1 cellular context compared by ENCODE assay signal in the genomic region with DNA sequence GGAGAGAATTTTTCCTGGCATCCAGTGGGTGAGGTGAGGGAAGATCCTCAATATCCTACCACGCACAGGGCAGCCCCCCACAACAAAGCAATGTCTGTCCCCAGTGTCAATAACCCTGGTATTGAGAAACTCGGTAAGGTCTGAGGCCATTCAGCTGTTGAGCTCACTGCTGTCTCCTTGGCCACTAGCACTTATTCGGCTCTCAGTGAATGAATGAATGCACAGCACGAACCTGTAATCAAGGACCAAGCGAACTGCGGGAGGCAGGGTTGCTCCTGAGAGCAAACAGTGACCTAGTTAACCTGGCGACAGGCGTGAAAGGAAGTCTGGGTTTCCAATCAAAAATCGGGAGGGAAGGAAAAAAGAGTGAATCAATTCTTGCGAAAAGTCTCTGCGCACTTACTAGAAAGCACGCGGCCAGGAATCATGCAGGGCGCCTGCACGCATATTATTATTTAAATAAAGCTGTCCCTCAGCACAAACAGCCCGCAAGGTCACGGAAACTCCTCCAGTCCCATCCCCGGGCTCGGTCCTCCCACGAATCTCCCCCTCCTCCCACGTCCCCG.
TF ChIP-seq lines count a peak whose summit lies in the region.

No MANE protein-coding gene starts in this region.

TF ChIP-seq in HepG2, 621 proteins besides CTCF, POLR2A, EP300 and RAD21 (continued from another document and continues in another):
- TF ChIP-seq, protein P1, sequence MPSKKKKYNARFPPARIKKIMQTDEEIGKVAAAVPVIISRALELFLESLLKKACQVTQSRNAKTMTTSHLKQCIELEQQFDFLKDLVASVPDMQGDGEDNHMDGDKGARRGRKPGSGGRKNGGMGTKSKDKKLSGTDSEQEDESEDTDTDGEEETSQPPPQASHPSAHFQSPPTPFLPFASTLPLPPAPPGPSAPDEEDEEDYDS (CRISPR knock-in tag; IDR thresholded peaks at IDR 0.05) = no peak
- TF ChIP-seq, protein P2, sequence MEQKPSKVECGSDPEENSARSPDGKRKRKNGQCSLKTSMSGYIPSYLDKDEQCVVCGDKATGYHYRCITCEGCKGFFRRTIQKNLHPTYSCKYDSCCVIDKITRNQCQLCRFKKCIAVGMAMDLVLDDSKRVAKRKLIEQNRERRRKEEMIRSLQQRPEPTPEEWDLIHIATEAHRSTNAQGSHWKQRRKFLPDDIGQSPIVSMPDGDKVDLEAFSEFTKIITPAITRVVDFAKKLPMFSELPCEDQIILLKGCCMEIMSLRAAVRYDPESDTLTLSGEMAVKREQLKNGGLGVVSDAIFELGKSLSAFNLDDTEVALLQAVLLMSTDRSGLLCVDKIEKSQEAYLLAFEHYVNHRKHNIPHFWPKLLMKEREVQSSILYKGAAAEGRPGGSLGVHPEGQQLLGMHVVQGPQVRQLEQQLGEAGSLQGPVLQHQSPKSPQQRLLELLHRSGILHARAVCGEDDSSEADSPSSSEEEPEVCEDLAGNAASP (CRISPR knock-in tag; IDR thresholded peaks at IDR 0.05; ENCODE audit: borderline replicate concordance) = 0 out of 2 replicates have a peak, but pooled peaks have one; percentile 9
- TF ChIP-seq, protein P3, sequence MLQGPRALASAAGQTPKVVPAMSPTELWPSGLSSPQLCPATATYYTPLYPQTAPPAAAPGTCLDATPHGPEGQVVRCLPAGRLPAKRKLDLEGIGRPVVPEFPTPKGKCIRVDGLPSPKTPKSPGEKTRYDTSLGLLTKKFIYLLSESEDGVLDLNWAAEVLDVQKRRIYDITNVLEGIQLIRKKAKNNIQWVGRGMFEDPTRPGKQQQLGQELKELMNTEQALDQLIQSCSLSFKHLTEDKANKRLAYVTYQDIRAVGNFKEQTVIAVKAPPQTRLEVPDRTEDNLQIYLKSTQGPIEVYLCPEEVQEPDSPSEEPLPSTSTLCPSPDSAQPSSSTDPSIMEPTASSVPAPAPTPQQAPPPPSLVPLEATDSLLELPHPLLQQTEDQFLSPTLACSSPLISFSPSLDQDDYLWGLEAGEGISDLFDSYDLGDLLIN (CRISPR knock-in tag; IDR thresholded peaks at IDR 0.05; ENCODE audit: borderline replicate concordance) = no peak
- TF ChIP-seq ZBTB7B (CRISPR knock-in tag; IDR thresholded peaks at IDR 0.05) (peak; percentile 51; the same call in 1 of the 2 replicates), NR1H2 (CRISPR knock-in tag; IDR thresholded peaks at IDR 0.05; ENCODE audit: borderline replicate concordance, low read depth) (no peak), BHLHE40 (IDR thresholded peaks at IDR 0.05; ENCODE audit: low read length) (no peak), DPF2 (CRISPR knock-in tag; IDR thresholded peaks at IDR 0.05; ENCODE audit: borderline replicate concordance, low read depth) (0 out of 2 replicates have a peak, but pooled peaks have one; percentile 24), ZNF788 (CRISPR knock-in tag; IDR thresholded peaks at IDR 0.05; ENCODE audit: borderline replicate concordance) (no peak; the same call in 1 of the 2 replicates), ZNF766 (CRISPR knock-in tag; IDR thresholded peaks at IDR 0.05; ENCODE audit: borderline replicate concordance) (no peak; the same call in 1 of the 2 replicates), MYNN (CRISPR knock-in tag; IDR thresholded peaks at IDR 0.05; ENCODE audit: low read depth) (no peak), NFIB (CRISPR knock-in tag; IDR thresholded peaks at IDR 0.05; ENCODE audit: borderline replicate concordance) (no peak), ETV6 (CRISPR knock-in tag; conservative IDR thresholded peaks at IDR 0.05) (0 out of 2 replicates have a peak, but pooled peaks have one; percentile 60), POLR2G (IDR thresholded peaks at IDR 0.05; ENCODE audit: low read depth, low read length) (peak; percentile 67; the same call in 1 of the 2 replicates), MAFK (conservative IDR thresholded peaks at IDR 0.05 in 1 of 2, IDR thresholded peaks at IDR 0.05 in 1 of 2; ENCODE audit: low read length in 2 of 2) (no peak), MEF2D (CRISPR knock-in tag; IDR thresholded peaks at IDR 0.05) (no peak), TSC22D2 (CRISPR knock-in tag; IDR thresholded peaks at IDR 0.05; ENCODE audit: borderline replicate concordance) (no peak), AGO2 (optimal IDR thresholded peaks at IDR 0.05; ENCODE audit: low read depth, low read length) (no peak), KLF13 (CRISPR knock-in tag; IDR thresholded peaks at IDR 0.05) (no peak), GTF3A (CRISPR knock-in tag; conservative IDR thresholded peaks at IDR 0.05) (no peak; the same call in 1 of the 2 replicates), KMT2A (CRISPR knock-in tag; IDR thresholded peaks at IDR 0.05) (peak; percentile 26; the same call in 1 of the 2 replicates), ZNF10 (CRISPR knock-in tag; IDR thresholded peaks at IDR 0.05; ENCODE audit: borderline replicate concordance, low read depth) (no peak), CEBPG (CRISPR knock-in tag; IDR thresholded peaks at IDR 0.05) (peak; percentile 64), ZNF530 (CRISPR knock-in tag; IDR thresholded peaks at IDR 0.05; ENCODE audit: low read depth) (no peak), ARNTL (CRISPR knock-in tag; IDR thresholded peaks at IDR 0.05) (no peak), ZNF335 (CRISPR knock-in tag; IDR thresholded peaks at IDR 0.05) (0 out of 2 replicates have a peak, but pooled peaks have one; percentile 0), ZSCAN22 (CRISPR knock-in tag; IDR thresholded peaks at IDR 0.05) (no peak), PRMT3 (CRISPR knock-in tag; IDR thresholded peaks at IDR 0.05; ENCODE audit: borderline replicate concordance, low read depth) (no peak), HNRNPUL1 (IDR thresholded peaks at IDR 0.05; ENCODE audit: low read depth, low read length) (no peak), MAFG (CRISPR knock-in tag; IDR thresholded peaks at IDR 0.05) (no peak), SIN3A (IDR thresholded peaks at IDR 0.05; ENCODE audit: borderline replicate concordance, low read depth, low read length) (peak; percentile 80; the same call in 1 of the 2 replicates), ZNF605 (CRISPR knock-in tag; IDR thresholded peaks at IDR 0.05) (no peak; the same call in 1 of the 2 replicates), FOXC1 (CRISPR knock-in tag; IDR thresholded peaks at IDR 0.05; ENCODE audit: borderline replicate concordance) (no peak), SNAPC2 (CRISPR knock-in tag; IDR thresholded peaks at IDR 0.05) (no peak; the same call in 1 of the 2 replicates), HMG20B (CRISPR knock-in tag; conservative IDR thresholded peaks at IDR 0.05) (no peak), ZSCAN21 (CRISPR knock-in tag; IDR thresholded peaks at IDR 0.05; ENCODE audit: borderline replicate concordance) (0 out of 2 replicates have a peak, but pooled peaks have one; percentile 17), ZNF790 (CRISPR knock-in tag; IDR thresholded peaks at IDR 0.05; ENCODE audit: borderline replicate concordance) (no peak)
- TF ChIP-seq, protein P4, sequence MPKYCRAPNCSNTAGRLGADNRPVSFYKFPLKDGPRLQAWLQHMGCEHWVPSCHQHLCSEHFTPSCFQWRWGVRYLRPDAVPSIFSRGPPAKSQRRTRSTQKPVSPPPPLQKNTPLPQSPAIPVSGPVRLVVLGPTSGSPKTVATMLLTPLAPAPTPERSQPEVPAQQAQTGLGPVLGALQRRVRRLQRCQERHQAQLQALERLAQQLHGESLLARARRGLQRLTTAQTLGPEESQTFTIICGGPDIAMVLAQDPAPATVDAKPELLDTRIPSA (CRISPR knock-in tag; IDR thresholded peaks at IDR 0.05; ENCODE audit: borderline replicate concordance) = no peak
- TF ChIP-seq, protein P5, sequence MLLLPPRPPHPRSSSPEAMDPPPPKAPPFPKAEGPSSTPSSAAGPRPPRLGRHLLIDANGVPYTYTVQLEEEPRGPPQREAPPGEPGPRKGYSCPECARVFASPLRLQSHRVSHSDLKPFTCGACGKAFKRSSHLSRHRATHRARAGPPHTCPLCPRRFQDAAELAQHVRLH (CRISPR knock-in tag; IDR thresholded peaks at IDR 0.05; ENCODE audit: borderline replicate concordance, low read depth) = peak; percentile 40; the same call in 1 of the 2 replicates
- TF ChIP-seq, protein P6, sequence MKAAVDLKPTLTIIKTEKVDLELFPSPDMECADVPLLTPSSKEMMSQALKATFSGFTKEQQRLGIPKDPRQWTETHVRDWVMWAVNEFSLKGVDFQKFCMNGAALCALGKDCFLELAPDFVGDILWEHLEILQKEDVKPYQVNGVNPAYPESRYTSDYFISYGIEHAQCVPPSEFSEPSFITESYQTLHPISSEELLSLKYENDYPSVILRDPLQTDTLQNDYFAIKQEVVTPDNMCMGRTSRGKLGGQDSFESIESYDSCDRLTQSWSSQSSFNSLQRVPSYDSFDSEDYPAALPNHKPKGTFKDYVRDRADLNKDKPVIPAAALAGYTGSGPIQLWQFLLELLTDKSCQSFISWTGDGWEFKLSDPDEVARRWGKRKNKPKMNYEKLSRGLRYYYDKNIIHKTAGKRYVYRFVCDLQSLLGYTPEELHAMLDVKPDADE (CRISPR knock-in tag; IDR thresholded peaks at IDR 0.05) = no peak
- TF ChIP-seq, protein P7, sequence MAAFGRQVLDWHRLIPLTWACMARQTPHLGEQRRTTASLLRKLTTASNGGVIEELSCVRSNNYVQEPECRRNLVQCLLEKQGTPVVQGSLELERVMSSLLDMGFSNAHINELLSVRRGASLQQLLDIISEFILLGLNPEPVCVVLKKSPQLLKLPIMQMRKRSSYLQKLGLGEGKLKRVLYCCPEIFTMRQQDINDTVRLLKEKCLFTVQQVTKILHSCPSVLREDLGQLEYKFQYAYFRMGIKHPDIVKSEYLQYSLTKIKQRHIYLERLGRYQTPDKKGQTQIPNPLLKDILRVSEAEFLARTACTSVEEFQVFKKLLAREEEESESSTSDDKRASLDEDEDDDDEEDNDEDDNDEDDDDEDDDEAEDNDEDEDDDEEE (CRISPR knock-in tag; IDR thresholded peaks at IDR 0.05) = no peak
- TF ChIP-seq, protein P8, sequence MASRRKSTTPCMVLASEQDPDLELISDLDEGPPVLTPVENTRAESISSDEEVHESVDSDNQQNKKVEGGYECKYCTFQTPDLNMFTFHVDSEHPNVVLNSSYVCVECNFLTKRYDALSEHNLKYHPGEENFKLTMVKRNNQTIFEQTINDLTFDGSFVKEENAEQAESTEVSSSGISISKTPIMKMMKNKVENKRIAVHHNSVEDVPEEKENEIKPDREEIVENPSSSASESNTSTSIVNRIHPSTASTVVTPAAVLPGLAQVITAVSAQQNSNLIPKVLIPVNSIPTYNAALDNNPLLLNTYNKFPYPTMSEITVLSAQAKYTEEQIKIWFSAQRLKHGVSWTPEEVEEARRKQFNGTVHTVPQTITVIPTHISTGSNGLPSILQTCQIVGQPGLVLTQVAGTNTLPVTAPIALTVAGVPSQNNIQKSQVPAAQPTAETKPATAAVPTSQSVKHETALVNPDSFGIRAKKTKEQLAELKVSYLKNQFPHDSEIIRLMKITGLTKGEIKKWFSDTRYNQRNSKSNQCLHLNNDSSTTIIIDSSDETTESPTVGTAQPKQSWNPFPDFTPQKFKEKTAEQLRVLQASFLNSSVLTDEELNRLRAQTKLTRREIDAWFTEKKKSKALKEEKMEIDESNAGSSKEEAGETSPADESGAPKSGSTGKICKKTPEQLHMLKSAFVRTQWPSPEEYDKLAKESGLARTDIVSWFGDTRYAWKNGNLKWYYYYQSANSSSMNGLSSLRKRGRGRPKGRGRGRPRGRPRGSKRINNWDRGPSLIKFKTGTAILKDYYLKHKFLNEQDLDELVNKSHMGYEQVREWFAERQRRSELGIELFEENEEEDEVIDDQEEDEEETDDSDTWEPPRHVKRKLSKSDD (CRISPR knock-in tag; IDR thresholded peaks at IDR 0.05; ENCODE audit: low read depth) = no peak
- TF ChIP-seq, protein P9, sequence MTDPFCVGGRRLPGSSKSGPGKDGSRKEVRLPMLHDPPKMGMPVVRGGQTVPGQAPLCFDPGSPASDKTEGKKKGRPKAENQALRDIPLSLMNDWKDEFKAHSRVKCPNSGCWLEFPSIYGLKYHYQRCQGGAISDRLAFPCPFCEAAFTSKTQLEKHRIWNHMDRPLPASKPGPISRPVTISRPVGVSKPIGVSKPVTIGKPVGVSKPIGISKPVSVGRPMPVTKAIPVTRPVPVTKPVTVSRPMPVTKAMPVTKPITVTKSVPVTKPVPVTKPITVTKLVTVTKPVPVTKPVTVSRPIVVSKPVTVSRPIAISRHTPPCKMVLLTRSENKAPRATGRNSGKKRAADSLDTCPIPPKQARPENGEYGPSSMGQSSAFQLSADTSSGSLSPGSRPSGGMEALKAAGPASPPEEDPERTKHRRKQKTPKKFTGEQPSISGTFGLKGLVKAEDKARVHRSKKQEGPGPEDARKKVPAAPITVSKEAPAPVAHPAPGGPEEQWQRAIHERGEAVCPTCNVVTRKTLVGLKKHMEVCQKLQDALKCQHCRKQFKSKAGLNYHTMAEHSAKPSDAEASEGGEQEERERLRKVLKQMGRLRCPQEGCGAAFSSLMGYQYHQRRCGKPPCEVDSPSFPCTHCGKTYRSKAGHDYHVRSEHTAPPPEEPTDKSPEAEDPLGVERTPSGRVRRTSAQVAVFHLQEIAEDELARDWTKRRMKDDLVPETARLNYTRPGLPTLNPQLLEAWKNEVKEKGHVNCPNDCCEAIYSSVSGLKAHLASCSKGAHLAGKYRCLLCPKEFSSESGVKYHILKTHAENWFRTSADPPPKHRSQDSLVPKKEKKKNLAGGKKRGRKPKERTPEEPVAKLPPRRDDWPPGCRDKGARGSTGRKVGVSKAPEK (CRISPR knock-in tag; IDR thresholded peaks at IDR 0.05; ENCODE audit: borderline replicate concordance) = no peak
- TF ChIP-seq, protein P10, sequence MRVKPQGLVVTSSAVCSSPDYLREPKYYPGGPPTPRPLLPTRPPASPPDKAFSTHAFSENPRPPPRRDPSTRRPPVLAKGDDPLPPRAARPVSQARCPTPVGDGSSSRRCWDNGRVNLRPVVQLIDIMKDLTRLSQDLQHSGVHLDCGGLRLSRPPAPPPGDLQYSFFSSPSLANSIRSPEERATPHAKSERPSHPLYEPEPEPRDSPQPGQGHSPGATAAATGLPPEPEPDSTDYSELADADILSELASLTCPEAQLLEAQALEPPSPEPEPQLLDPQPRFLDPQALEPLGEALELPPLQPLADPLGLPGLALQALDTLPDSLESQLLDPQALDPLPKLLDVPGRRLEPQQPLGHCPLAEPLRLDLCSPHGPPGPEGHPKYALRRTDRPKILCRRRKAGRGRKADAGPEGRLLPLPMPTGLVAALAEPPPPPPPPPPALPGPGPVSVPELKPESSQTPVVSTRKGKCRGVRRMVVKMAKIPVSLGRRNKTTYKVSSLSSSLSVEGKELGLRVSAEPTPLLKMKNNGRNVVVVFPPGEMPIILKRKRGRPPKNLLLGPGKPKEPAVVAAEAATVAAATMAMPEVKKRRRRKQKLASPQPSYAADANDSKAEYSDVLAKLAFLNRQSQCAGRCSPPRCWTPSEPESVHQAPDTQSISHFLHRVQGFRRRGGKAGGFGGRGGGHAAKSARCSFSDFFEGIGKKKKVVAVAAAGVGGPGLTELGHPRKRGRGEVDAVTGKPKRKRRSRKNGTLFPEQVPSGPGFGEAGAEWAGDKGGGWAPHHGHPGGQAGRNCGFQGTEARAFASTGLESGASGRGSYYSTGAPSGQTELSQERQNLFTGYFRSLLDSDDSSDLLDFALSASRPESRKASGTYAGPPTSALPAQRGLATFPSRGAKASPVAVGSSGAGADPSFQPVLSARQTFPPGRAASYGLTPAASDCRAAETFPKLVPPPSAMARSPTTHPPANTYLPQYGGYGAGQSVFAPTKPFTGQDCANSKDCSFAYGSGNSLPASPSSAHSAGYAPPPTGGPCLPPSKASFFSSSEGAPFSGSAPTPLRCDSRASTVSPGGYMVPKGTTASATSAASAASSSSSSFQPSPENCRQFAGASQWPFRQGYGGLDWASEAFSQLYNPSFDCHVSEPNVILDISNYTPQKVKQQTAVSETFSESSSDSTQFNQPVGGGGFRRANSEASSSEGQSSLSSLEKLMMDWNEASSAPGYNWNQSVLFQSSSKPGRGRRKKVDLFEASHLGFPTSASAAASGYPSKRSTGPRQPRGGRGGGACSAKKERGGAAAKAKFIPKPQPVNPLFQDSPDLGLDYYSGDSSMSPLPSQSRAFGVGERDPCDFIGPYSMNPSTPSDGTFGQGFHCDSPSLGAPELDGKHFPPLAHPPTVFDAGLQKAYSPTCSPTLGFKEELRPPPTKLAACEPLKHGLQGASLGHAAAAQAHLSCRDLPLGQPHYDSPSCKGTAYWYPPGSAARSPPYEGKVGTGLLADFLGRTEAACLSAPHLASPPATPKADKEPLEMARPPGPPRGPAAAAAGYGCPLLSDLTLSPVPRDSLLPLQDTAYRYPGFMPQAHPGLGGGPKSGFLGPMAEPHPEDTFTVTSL (CRISPR knock-in tag; IDR thresholded peaks at IDR 0.05; ENCODE audit: borderline replicate concordance) = no peak
